In the genomic region with DNA sequence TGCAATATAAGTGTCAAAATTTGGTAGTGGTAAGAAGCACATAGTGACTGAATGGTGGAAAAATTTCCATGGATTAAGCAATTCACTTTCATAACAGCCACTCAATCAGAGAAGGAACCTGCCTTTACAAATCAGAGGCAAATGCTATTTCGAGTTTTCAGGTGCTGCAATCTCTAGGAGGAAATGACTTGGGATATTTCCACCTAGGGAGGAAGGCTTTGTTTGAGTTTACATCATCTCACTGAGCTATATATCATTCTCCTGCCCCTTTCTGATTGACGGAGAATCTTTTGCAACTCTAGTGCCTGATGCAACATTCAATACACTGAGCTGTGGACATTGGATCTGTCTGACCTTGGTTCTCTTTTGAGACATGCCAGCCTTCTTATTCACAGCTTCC, we compare ENCODE assay signal across 17 cellular contexts. TPM values are rescaled to one million over a fixed set of nuclear protein-coding genes. Genes with fewer than 3 reads are reported as not detected.
DNase-seq lines count a peak whose midpoint lies in the region; ATAC-seq and TF ChIP-seq lines count a peak whose summit lies in the region.
"Had no signal": no experiment of that assay in that cellular context is flagged by ENCODE, and none has a peak within 500 bp of the region (broad histone marks: within the 10 kb centered on the region; RNA-seq: fewer than 3 reads in every experiment).

No MANE protein-coding gene starts in this region.

- DNase-seq in GM03348 (ENCODE audit: low spot score) (peak; percentile 52), PC-3 (peak; percentile 59), choroid plexus epithelial cell (ENCODE audit: low read depth) (peak; percentile 88), lower lobe of right lung (no peak), NCI-H345 treated with DMSO at 0.1 percent for 48 hours (lab: John Stamatoyannopoulos, UW; ENCODE audit: unreplicated experiment) (no peak), midbrain (lab: John Stamatoyannopoulos, UW) (no peak), NCI-H526 treated with DMSO at 0.1 percent for 48 hours (lab: John Stamatoyannopoulos, UW) (no peak)
- DNase-seq: activated CD8-positive, alpha-beta T cell treated with anti-CD3 and anti-CD28 coated beads, Interleukin-2, amount 10 ng/mL, durations not matched to agents 7 days and 5 days; anterior cingulate cortex; dermis blood vessel endothelial cell; mesendoderm; NCI-H2171; stimulated activated naive CD4-positive, alpha-beta T cell; uterus had no signal

- CTCF ChIA-PET in PC-3 (lab: Charles Lee): no interaction called here

- no peaks in the 10 kb centered on the region for H3K79me2 ChIP-seq in PC-3 (ENCODE audit: low read length)

- H3K27me3 ChIP-seq in PC-3 (ENCODE audit: low read length) (no peaks in the 10 kb centered on the region), lower lobe of right lung (ENCODE audit: low read depth) (no peaks in the 10 kb centered on the region)
- H3K27me3 ChIP-seq: gastroesophageal sphincter, uterus had no signal

- H3K9ac ChIP-seq in PC-3 (ENCODE audit: low read length): no peak overlapping the region

- no peak overlapping the region for H3K4me2 ChIP-seq in PC-3 (ENCODE audit: low read length)

- intact Hi-C loops in PC-3 (cut with micrococcal nuclease): no loop called here
- intact Hi-C loops in lower lobe of right lung (cut with DNase I): no loop called here

- no peak overlapping the region for H2AFZ ChIP-seq in PC-3 (ENCODE audit: low read length)

- POLR2A ChIA-PET in PC-3 (lab: Charles Lee; ENCODE audit: unreplicated experiment): no interaction called here

- H3K9me3 ChIP-seq in PC-3 (ENCODE audit: low read length): no peaks in the 10 kb centered on the region
- no peaks in the 10 kb centered on the region for H3K9me3 ChIP-seq in lower lobe of right lung
- H3K9me3 ChIP-seq: uterus had no signal

- H3K4me1 ChIP-seq in PC-3 (ENCODE audit: insufficient read depth, low read length): peaks cover 52% of the 10 kb centered on the region
- H3K4me1 ChIP-seq in lower lobe of right lung: peaks cover 9% of the 10 kb centered on the region
- H3K4me1 ChIP-seq: gastroesophageal sphincter, uterus had no signal

- H3K9me2 ChIP-seq in PC-3 (replicated peaks; ENCODE audit: low read length): no peaks in the 10 kb centered on the region

- no peak overlapping the region for H3K4me3 ChIP-seq in PC-3 (ENCODE audit: low read length)
- H3K4me3 ChIP-seq in choroid plexus epithelial cell (ENCODE audit: low read depth, low read length): no peak overlapping the region
- H3K4me3 ChIP-seq in lower lobe of right lung: no peak overlapping the region
- H3K4me3 ChIP-seq: gastroesophageal sphincter, uterus had no signal

- H3K27ac ChIP-seq in PC-3 (ENCODE audit: low read length): no peak overlapping the region
- H3K27ac ChIP-seq in lower lobe of right lung: peak overlapping the region; percentile 64
- H3K27ac ChIP-seq: gastroesophageal sphincter had no signal

- H3F3A ChIP-seq in PC-3 (ENCODE audit: low read length, unreplicated experiment): peaks cover 4% of the 10 kb centered on the region

- H3K36me3 ChIP-seq in PC-3 (ENCODE audit: low read depth, low read length): no peaks in the 10 kb centered on the region
- H3K36me3 ChIP-seq in lower lobe of right lung: no peaks in the 10 kb centered on the region
- H3K36me3 ChIP-seq: gastroesophageal sphincter, uterus had no signal

- TF ChIP-seq CTCF in PC-3 (conservative IDR thresholded peaks at IDR 0.05; ENCODE audit: low read depth, low read length): no peak
- TF ChIP-seq CTCF in choroid plexus epithelial cell (conservative IDR thresholded peaks at IDR 0.05; ENCODE audit: low read depth, low read length): no peak
- no peak for TF ChIP-seq CTCF in lower lobe of right lung (IDR thresholded peaks at IDR 0.05)

- no peaks in the 10 kb centered on the region for H4K20me1 ChIP-seq in PC-3 (ENCODE audit: low read length)

- BruUV-seq in PC-3 (replicated peaks; lab: Mats Ljungman, UMichigan): no TSS peak

- ATAC-seq in PC-3: no peak
- peak; percentile 66 to 70 for ATAC-seq in lower lobe of right lung
- no peak for ATAC-seq in HG03565 (IDR thresholded peaks at IDR 0.05; ENCODE audit: unreplicated experiment)
- ATAC-seq: activated CD8-positive, alpha-beta T cell treated with anti-CD3 and anti-CD28 coated beads, Interleukin-2, amount 10 ng/mL, durations not matched to agents 7 days and 5 days; gastroesophageal sphincter had no signal

RNA-seq across cellular contexts. Expression of gene MARCHF10, which starts 26.3 kb away (rescaled TPM):
- total RNA-seq in PC-3 (2014; rRNA removed) (not detected in 2 replicates), lower lobe of right lung (5.1 TPM)
- total RNA-seq: activated CD8-positive, alpha-beta T cell treated with anti-CD3 and anti-CD28 coated beads, Interleukin-2, amount 10 ng/mL, durations not matched to agents 7 days and 5 days; B cell; dermis blood vessel endothelial cell had no signal

Comparison
In these comparisons a context has a peak if more than half of its experiments do, and no peak if none do; other contexts are left out.
1. DNase-seq: peak in GM03348 (single experiment), PC-3 (single experiment) and choroid plexus epithelial cell (single experiment); none in lower lobe of right lung (single experiment), NCI-H345 treated with DMSO at 0.1 percent for 48 hours (single experiment), midbrain (single experiment) and NCI-H526 treated with DMSO at 0.1 percent for 48 hours (single experiment).
2. ATAC-seq: peak in lower lobe of right lung (2 of 2); none in PC-3 (single experiment) and HG03565 (single experiment).